8 cellular contexts compared by ENCODE assay signal in the genomic region with DNA sequence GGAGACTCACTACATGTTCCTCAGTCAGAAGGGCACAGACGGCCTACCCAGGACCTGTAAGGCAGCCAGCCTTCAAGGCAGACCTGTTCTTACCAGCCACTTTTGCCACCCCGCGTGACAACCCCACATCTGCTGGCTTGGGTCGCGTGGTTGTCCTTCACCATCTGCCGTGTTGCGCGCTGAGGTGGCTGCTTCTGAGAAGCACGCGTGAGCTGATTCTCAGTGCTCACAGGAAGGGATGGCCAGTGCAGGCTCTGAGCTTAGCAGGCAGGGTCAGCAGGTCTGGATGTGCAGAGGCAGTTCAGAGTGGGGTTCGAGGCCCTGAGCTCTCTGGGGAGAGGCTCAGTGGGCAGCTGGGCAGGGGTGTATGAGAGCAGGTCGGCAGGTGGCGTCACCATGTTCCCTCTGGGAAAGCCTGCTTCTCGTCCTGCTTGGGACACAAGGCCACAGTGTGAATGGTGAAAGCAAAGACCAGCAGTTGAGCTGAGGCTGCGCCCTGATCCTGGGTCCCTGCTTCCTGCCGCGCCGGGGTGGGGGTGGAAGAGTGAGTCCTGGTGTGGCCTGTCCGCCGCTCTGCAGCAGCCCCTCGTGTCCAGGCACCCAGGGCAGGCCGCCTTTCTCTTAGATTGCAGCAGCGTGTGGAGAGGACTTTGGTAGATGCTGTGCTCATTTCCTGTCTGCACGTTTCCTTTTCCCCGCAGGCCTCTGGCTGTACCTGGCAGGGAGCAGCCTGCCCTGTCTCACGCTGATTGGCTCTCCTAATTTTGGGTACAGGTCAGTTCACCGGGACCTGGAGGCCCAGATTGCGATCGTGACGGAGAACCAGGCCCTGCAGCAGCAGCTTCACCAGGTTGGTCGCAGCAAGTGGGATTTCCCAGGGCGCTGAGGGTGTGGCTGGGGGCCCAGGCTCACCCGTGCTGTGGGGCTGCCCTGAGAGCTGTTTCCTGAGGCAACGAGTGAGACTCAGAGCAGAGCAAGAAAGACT. TPM values are rescaled to one million over a fixed set of nuclear protein-coding genes. Genes with fewer than 3 reads are reported as not detected.
A peak's percentile ranks its signal among the peaks of the same experiment; 100 is the strongest.
DNase-seq lines count a peak whose midpoint lies in the region; ATAC-seq and TF ChIP-seq lines count a peak whose summit lies in the region.

No MANE protein-coding gene starts in this region.

- in situ Hi-C loops in GM13977 (cut with MboI; ENCODE audit: low pct_unique_long_range_greater_than_20kb, low sequenced_read_pairs, unreplicated experiment), result no loop called here

- H3K27me3 ChIP-seq in lower lobe of right lung (ENCODE audit: low read depth), result no peaks in the 10 kb centered on the region

- ATAC-seq in lower lobe of right lung, result no peak
- no peak for ATAC-seq in GM18502 (IDR thresholded peaks at IDR 0.05; ENCODE audit: poor library complexity, unreplicated experiment)
- no peak for ATAC-seq in HG02870 (IDR thresholded peaks at IDR 0.05; ENCODE audit: unreplicated experiment)
- ATAC-seq in GM18511 (IDR thresholded peaks at IDR 0.05; ENCODE audit: unreplicated experiment), result no peak

- DNase-seq in T follicular helper cell (ENCODE audit: low read depth) (peak; percentile 22), lower lobe of right lung (no peak), GM13977 (ENCODE audit: low spot score) (no peak)
- DNase-seq in activated effector memory CD4-positive, alpha-beta T cell treated with anti-CD3 and anti-CD28 coated beads, Interleukin-2, amount 50 U/mL, for 16 hours, result peak; percentile 78
- DNase-seq in stimulated activated CD8-positive, alpha-beta memory T cell treated with anti-CD3 and anti-CD28 coated beads, Interleukin-15, amount 100 ng/mL, for 48 hours (ENCODE audit: low read depth in 2 of 2), result peak; percentile 22 to 41

- peaks cover 29% of the 10 kb centered on the region for H3K36me3 ChIP-seq in lower lobe of right lung

- no peaks in the 10 kb centered on the region for H3K9me3 ChIP-seq in lower lobe of right lung

- peaks cover 97% of the 10 kb centered on the region for H3K4me1 ChIP-seq in lower lobe of right lung

- TF ChIP-seq CTCF in lower lobe of right lung (IDR thresholded peaks at IDR 0.05), result no peak
- TF ChIP-seq CTCF in GM13977 (IDR thresholded peaks at IDR 0.05; ENCODE audit: extremely low read depth, insufficient read depth, missing control alignments), result no peak

- no peak overlapping the region for H3K4me3 ChIP-seq in lower lobe of right lung

- intact Hi-C loops in lower lobe of right lung (cut with DNase I), result no loop called here

- H3K27ac ChIP-seq in lower lobe of right lung, result peak overlapping the region; percentile 91

RNA-seq across cellular contexts. Expression of gene PGS1, which starts 36.0 kb away (rescaled TPM):
- 90.9 TPM for total RNA-seq in lower lobe of right lung

RNA-seq across cellular contexts. Expression of gene SOCS3, which starts 54.6 kb away (rescaled TPM):
- total RNA-seq in lower lobe of right lung, result 69.5 TPM

Comparison
In these comparisons a context has a peak if more than half of its experiments do, and no peak if none do; other contexts are left out.
1. DNase-seq: peak in T follicular helper cell (single experiment), activated effector memory CD4-positive, alpha-beta T cell treated with anti-CD3 and anti-CD28 coated beads, Interleukin-2, amount 50 U/mL, for 16 hours (single experiment) and stimulated activated CD8-positive, alpha-beta memory T cell treated with anti-CD3 and anti-CD28 coated beads, Interleukin-15, amount 100 ng/mL, for 48 hours (2 of 2); none in lower lobe of right lung (single experiment) and GM13977 (single experiment).